In the genomic region with DNA sequence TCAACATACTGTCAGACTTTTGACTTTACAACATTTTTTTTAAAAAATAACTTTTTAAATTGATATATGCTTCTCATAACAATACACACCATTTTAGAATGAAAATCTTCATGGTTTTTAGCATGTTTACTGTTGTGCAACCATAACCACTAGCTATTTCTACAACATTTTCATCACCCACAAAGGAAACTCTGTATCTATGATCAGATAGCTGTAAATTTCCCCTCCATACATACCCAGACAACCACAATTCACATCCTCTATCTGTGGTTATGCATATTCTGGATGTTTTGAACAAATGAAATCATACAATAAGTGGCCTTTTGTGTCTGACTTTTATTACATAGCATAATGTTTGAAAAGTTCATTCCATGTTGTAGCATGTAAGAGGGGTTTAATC, we compare ENCODE assay signal across 16 cellular contexts.
A peak's percentile ranks its signal among the peaks of the same experiment; 100 is the strongest.
DNase-seq lines count a peak whose midpoint lies in the region; ATAC-seq, FAIRE-seq and TF ChIP-seq lines count a peak whose summit lies in the region.
"Had no signal": no experiment of that assay in that cellular context is flagged by ENCODE, and none has a peak within 500 bp of the region (broad histone marks: within the 10 kb centered on the region; RNA-seq: fewer than 3 reads in every experiment).

No MANE protein-coding gene starts in this region.

- H3K27me3 Mint-ChIP-seq in effector memory CD8-positive, alpha-beta T cell: no peaks in the 10 kb centered on the region
- H3K27me3 Mint-ChIP-seq: activated naive CD4-positive, alpha-beta T cell treated with anti-CD3 and anti-CD28 coated beads, Interleukin-2, amount 50 U/mL, for 24 hours had no signal

- peaks cover 5 to 6% of the 10 kb centered on the region in 2 donors for H3K9me3 Mint-ChIP-seq in effector memory CD8-positive, alpha-beta T cell
- H3K9me3 Mint-ChIP-seq: activated naive CD4-positive, alpha-beta T cell treated with anti-CD3 and anti-CD28 coated beads, Interleukin-2, amount 50 U/mL, for 24 hours; WTC11 had no signal

- H3K79me2 ChIP-seq in HepG2 (ENCODE audit: insufficient read depth, low read length): no peaks in the 10 kb centered on the region

- H3K4me2 ChIP-seq in HepG2 (ENCODE audit: low read depth, low read length): no peak overlapping the region

- ATAC-seq in HG03378 (IDR thresholded peaks at IDR 0.05; ENCODE audit: unreplicated experiment): peak; percentile 73
- peak; percentile 94 for ATAC-seq in effector memory CD8-positive, alpha-beta T cell (replicated peaks)
- ATAC-seq in HepG2: no peak
- ATAC-seq: WTC11 had no signal

- no peak overlapping the region for H3K4me3 ChIP-seq in HepG2 (replicated peaks in 1 of 3; ENCODE audit: insufficient read depth in 1 of 3, low read depth in 2 of 3, low read length in 3 of 3)
- H3K4me3 ChIP-seq: tibial nerve had no signal

- no peaks in the 10 kb centered on the region for H3K27me3 ChIP-seq in HepG2 (ENCODE audit: control insufficient read depth in 1 of 2, insufficient read depth in 2 of 2, low read length in 2 of 2)
- H3K27me3 ChIP-seq: tibial nerve had no signal

- POLR2A ChIA-PET in HepG2 (lab: Yijun Ruan, JAX): no interaction called here

- no peaks in the 10 kb centered on the region for H3K4me1 ChIP-seq in HepG2 (ENCODE audit: insufficient read depth, low read length)
- H3K4me1 ChIP-seq: tibial nerve had no signal

- CTCF ChIA-PET in HepG2 (lab: Yijun Ruan, JAX; ENCODE audit: low intra/inter-chr PET ratio, low total read pairs): no interaction called here

- peaks cover 52% of the 10 kb centered on the region for H3K9me3 ChIP-seq in HepG2 (ENCODE audit: low read length)

- in situ Hi-C loops in HepG2 (cut with HindIII; ENCODE audit: extremely low pct_ligation_motif_present, low pct_unique_long_range_greater_than_20kb): no loop called here

- no peak overlapping the region for H3K9ac ChIP-seq in HepG2 (ENCODE audit: insufficient read depth, low read depth, low read length)

- no peak for TF ChIP-seq CTCF in HepG2 (CRISPR knock-in tag; IDR thresholded peaks at IDR 0.05)

- no peaks in the 10 kb centered on the region for H3K36me3 Mint-ChIP-seq in effector memory CD8-positive, alpha-beta T cell (ENCODE audit: insufficient read depth)
- H3K36me3 Mint-ChIP-seq: activated naive CD4-positive, alpha-beta T cell treated with anti-CD3 and anti-CD28 coated beads, Interleukin-2, amount 50 U/mL, for 24 hours; WTC11 had no signal

- no peak overlapping the region for H3K27ac Mint-ChIP-seq in effector memory CD8-positive, alpha-beta T cell
- H3K27ac Mint-ChIP-seq: activated naive CD4-positive, alpha-beta T cell treated with anti-CD3 and anti-CD28 coated beads, Interleukin-2, amount 50 U/mL, for 24 hours; WTC11 had no signal

- no peak for TF ChIP-seq POLR2A in HepG2 (IDR thresholded peaks at IDR 0.05; ENCODE audit: insufficient read depth in 1 of 2, low read depth in 2 of 2, low read length in 2 of 2)

- H3K27ac ChIP-seq in HepG2 (ENCODE audit: extremely low read length, insufficient read depth, low read length): no peak overlapping the region
- H3K27ac ChIP-seq: tibial nerve had no signal

- intact Hi-C loops in HepG2 (cut with micrococcal nuclease; ENCODE audit: unreplicated experiment): no loop called here

- H2AFZ ChIP-seq in HepG2 (ENCODE audit: low read length): no peak overlapping the region

- no peak for TF ChIP-seq RAD21 in HepG2 (CRISPR knock-in tag; IDR thresholded peaks at IDR 0.05)

- peak; percentile 95 to 96 for DNase-seq in AML-193 (lab: John Stamatoyannopoulos, UW)
- DNase-seq in SIG-M5 (lab: John Stamatoyannopoulos, UW): peak; percentile 91
- DNase-seq in effector memory CD8-positive, alpha-beta T cell: no peak
- DNase-seq in medulla oblongata (ENCODE audit: extremely low spot score): no peak
- DNase-seq in NCI-H1092 (lab: John Stamatoyannopoulos, UW): no peak
- DNase-seq in DMS53 (lab: John Stamatoyannopoulos, UW): no peak
- no peak for DNase-seq in HepG2 (ENCODE audit: low spot score)
- DNase-seq: cerebellar nuclear complex; NCI-H1417 treated with DMSO at 0.1 percent for 48 hours; nucleus accumbens; stimulated activated CD4-positive, alpha-beta T cell treated with anti-CD3 and anti-CD28 coated beads, Interleukin-4, amount 100 ng/mL, for 24 hours had no signal

- no peaks in the 10 kb centered on the region for H3K36me3 ChIP-seq in HepG2 (replicated peaks in 1 of 2; ENCODE audit: control insufficient read depth in 1 of 2, insufficient read depth in 2 of 2, low read length in 2 of 2)
- H3K36me3 ChIP-seq: tibial nerve had no signal

- no peaks in the 10 kb centered on the region for H3K4me1 Mint-ChIP-seq in effector memory CD8-positive, alpha-beta T cell (ENCODE audit: low read depth in 2 of 2)
- H3K4me1 Mint-ChIP-seq: activated naive CD4-positive, alpha-beta T cell treated with anti-CD3 and anti-CD28 coated beads, Interleukin-2, amount 50 U/mL, for 24 hours had no signal

- no peak overlapping the region for H3K4me3 Mint-ChIP-seq in effector memory CD8-positive, alpha-beta T cell
- H3K4me3 Mint-ChIP-seq: activated naive CD4-positive, alpha-beta T cell treated with anti-CD3 and anti-CD28 coated beads, Interleukin-2, amount 50 U/mL, for 24 hours; WTC11 had no signal

- no peak for FAIRE-seq in HepG2 (lab: Jason Lieb, UNC)
- FAIRE-seq: GM18507 had no signal

- no peaks in the 10 kb centered on the region for H4K20me1 ChIP-seq in HepG2 (ENCODE audit: insufficient read depth, low read length)

- TF ChIP-seq EP300 in HepG2 (IDR thresholded peaks at IDR 0.05; ENCODE audit: low read depth in 2 of 2, low read length in 2 of 2) (no peak), HepG2 (CRISPR knock-in tag; IDR thresholded peaks at IDR 0.05; ENCODE audit: borderline replicate concordance) (no peak)

- BruUV-seq in HepG2 (replicated peaks; lab: Mats Ljungman, UMichigan): no TSS peak

TF ChIP-seq in HepG2, 621 proteins besides CTCF, POLR2A, EP300 and RAD21:
- no peak for TF ChIP-seq ZNF766 (CRISPR knock-in tag; IDR thresholded peaks at IDR 0.05; ENCODE audit: borderline replicate concordance)
- no peak for TF ChIP-seq ZNF567 (CRISPR knock-in tag; IDR thresholded peaks at IDR 0.05; ENCODE audit: borderline replicate concordance)
- no peak for TF ChIP-seq GPN1 (CRISPR knock-in tag; IDR thresholded peaks at IDR 0.05; ENCODE audit: borderline replicate concordance)
- no peak for TF ChIP-seq ZNF720 (CRISPR knock-in tag; IDR thresholded peaks at IDR 0.05)
- no peak for TF ChIP-seq TGIF2 (CRISPR knock-in tag; IDR thresholded peaks at IDR 0.05)
- TF ChIP-seq, protein P1, sequence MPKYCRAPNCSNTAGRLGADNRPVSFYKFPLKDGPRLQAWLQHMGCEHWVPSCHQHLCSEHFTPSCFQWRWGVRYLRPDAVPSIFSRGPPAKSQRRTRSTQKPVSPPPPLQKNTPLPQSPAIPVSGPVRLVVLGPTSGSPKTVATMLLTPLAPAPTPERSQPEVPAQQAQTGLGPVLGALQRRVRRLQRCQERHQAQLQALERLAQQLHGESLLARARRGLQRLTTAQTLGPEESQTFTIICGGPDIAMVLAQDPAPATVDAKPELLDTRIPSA (CRISPR knock-in tag; IDR thresholded peaks at IDR 0.05; ENCODE audit: borderline replicate concordance): no peak
TF ChIP-seq in HepG2: peak in this region for 0.

Comparison
In these comparisons a context has a peak if more than half of its experiments do, and no peak if none do; other contexts are left out.
1. DNase-seq: peak in AML-193 (2 of 2) and SIG-M5 (single experiment); none in effector memory CD8-positive, alpha-beta T cell (0 of 3), medulla oblongata (single experiment), NCI-H1092 (single experiment), DMS53 (single experiment) and HepG2 (single experiment).